Comparison of ENCODE assay signal across 1 cellular context in genomic region chr4:76514087-76514486, GRCh38.
A peak's percentile ranks its signal among the peaks of the same experiment; 100 is the strongest.
TF ChIP-seq lines count a peak whose summit lies in the region.

No MANE protein-coding gene starts in this region.

TF ChIP-seq in HEK293, 187 proteins besides CTCF, POLR2A, EP300 and RAD21 (continued from another document):
- TF ChIP-seq, protein P1, sequence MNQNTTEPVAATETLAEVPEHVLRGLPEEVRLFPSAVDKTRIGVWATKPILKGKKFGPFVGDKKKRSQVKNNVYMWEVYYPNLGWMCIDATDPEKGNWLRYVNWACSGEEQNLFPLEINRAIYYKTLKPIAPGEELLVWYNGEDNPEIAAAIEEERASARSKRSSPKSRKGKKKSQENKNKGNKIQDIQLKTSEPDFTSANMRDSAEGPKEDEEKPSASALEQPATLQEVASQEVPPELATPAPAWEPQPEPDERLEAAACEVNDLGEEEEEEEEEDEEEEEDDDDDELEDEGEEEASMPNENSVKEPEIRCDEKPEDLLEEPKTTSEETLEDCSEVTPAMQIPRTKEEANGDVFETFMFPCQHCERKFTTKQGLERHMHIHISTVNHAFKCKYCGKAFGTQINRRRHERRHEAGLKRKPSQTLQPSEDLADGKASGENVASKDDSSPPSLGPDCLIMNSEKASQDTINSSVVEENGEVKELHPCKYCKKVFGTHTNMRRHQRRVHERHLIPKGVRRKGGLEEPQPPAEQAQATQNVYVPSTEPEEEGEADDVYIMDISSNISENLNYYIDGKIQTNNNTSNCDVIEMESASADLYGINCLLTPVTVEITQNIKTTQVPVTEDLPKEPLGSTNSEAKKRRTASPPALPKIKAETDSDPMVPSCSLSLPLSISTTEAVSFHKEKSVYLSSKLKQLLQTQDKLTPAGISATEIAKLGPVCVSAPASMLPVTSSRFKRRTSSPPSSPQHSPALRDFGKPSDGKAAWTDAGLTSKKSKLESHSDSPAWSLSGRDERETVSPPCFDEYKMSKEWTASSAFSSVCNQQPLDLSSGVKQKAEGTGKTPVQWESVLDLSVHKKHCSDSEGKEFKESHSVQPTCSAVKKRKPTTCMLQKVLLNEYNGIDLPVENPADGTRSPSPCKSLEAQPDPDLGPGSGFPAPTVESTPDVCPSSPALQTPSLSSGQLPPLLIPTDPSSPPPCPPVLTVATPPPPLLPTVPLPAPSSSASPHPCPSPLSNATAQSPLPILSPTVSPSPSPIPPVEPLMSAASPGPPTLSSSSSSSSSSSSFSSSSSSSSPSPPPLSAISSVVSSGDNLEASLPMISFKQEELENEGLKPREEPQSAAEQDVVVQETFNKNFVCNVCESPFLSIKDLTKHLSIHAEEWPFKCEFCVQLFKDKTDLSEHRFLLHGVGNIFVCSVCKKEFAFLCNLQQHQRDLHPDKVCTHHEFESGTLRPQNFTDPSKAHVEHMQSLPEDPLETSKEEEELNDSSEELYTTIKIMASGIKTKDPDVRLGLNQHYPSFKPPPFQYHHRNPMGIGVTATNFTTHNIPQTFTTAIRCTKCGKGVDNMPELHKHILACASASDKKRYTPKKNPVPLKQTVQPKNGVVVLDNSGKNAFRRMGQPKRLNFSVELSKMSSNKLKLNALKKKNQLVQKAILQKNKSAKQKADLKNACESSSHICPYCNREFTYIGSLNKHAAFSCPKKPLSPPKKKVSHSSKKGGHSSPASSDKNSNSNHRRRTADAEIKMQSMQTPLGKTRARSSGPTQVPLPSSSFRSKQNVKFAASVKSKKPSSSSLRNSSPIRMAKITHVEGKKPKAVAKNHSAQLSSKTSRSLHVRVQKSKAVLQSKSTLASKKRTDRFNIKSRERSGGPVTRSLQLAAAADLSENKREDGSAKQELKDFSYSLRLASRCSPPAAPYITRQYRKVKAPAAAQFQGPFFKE (tag by site-specific recombination; IDR thresholded peaks at IDR 0.05; ENCODE audit: borderline replicate concordance), result no peak
- no peak for TF ChIP-seq SP2 (tag by site-specific recombination; IDR thresholded peaks at IDR 0.05)
- no peak for TF ChIP-seq ZNF48 (tag by site-specific recombination; IDR thresholded peaks at IDR 0.05)
- no peak for TF ChIP-seq ZNF529 (tag by site-specific recombination; IDR thresholded peaks at IDR 0.05; ENCODE audit: insufficient replicate concordance)
- 0 out of 2 replicates have a peak, but pooled peaks have one; percentile 40 for TF ChIP-seq ZNF580 (tag by site-specific recombination; IDR thresholded peaks at IDR 0.05)
- TF ChIP-seq, protein P2, sequence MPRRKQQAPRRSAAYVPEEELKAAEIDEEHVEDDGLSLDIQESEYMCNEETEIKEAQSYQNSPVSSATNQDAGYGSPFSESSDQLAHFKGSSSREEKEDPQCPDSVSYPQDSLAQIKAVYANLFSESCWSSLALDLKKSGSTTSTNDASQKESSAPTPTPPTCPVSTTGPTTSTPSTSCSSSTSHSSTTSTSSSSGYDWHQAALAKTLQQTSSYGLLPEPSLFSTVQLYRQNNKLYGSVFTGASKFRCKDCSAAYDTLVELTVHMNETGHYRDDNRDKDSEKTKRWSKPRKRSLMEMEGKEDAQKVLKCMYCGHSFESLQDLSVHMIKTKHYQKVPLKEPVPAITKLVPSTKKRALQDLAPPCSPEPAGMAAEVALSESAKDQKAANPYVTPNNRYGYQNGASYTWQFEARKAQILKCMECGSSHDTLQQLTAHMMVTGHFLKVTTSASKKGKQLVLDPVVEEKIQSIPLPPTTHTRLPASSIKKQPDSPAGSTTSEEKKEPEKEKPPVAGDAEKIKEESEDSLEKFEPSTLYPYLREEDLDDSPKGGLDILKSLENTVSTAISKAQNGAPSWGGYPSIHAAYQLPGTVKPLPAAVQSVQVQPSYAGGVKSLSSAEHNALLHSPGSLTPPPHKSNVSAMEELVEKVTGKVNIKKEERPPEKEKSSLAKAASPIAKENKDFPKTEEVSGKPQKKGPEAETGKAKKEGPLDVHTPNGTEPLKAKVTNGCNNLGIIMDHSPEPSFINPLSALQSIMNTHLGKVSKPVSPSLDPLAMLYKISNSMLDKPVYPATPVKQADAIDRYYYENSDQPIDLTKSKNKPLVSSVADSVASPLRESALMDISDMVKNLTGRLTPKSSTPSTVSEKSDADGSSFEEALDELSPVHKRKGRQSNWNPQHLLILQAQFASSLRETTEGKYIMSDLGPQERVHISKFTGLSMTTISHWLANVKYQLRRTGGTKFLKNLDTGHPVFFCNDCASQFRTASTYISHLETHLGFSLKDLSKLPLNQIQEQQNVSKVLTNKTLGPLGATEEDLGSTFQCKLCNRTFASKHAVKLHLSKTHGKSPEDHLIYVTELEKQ (tag by site-specific recombination; IDR thresholded peaks at IDR 0.05; ENCODE audit: borderline replicate concordance), result no peak
- no peak for TF ChIP-seq ZNF335 (tag by site-specific recombination; conservative IDR thresholded peaks at IDR 0.05)
- TF ChIP-seq SETDB1 (IDR thresholded peaks at IDR 0.05; ENCODE audit: insufficient read length, low read length), result peak; percentile 55
- no peak for TF ChIP-seq ZNF23 (tag by site-specific recombination; IDR thresholded peaks at IDR 0.05; ENCODE audit: borderline replicate concordance)
